In genomic region chr22:37551981-37552380, GRCh38 we compare ENCODE assay signal across 14 cellular contexts. TPM values are rescaled to one million over a fixed set of nuclear protein-coding genes. Genes with fewer than 3 reads are reported as not detected.
A peak's percentile ranks its signal among the peaks of the same experiment; 100 is the strongest.
DNase-seq lines count a peak whose midpoint lies in the region; ATAC-seq and TF ChIP-seq lines count a peak whose summit lies in the region.
"Had no signal": no experiment of that assay in that cellular context is flagged by ENCODE, and none has a peak within 500 bp of the region (broad histone marks: within the 10 kb centered on the region; RNA-seq: fewer than 3 reads in every experiment).

No MANE protein-coding gene starts in this region.

- no peaks in the 10 kb centered on the region for H3K27me3 Mint-ChIP-seq in MCF 10A (ENCODE audit: insufficient read depth, unreplicated experiment)

- H3K27me3 ChIP-seq in breast epithelium (no peaks in the 10 kb centered on the region), iPS-15b (ENCODE audit: control insufficient read depth, insufficient read depth, low read length) (peaks cover 10% of the 10 kb centered on the region), psoas muscle (ENCODE audit: insufficient read depth in 3 of 3, low read length in 2 of 3) (peaks cover 0 to 44% (median 3%) of the 10 kb centered on the region in 3 donors), vagina (no peaks in the 10 kb centered on the region)
- no peaks in the 10 kb centered on the region for H3K27me3 ChIP-seq in effector memory CD4-positive, alpha-beta T cell (replicated peaks; ENCODE audit: control insufficient read depth, insufficient read depth, low read length, poor library complexity, severe bottlenecking)

- no TSS peak for BruUV-seq in MCF 10A (replicated peaks; lab: Mats Ljungman, UMichigan)

- H3K36me3 ChIP-seq in breast epithelium, result no peaks in the 10 kb centered on the region
- H3K36me3 ChIP-seq in iPS-15b (ENCODE audit: control insufficient read depth, insufficient read depth, low read length), result no peaks in the 10 kb centered on the region
- H3K36me3 ChIP-seq in psoas muscle (ENCODE audit: insufficient read depth in 1 of 2, low read depth in 1 of 2), result no peaks in the 10 kb centered on the region
- H3K36me3 ChIP-seq in vagina, result no peaks in the 10 kb centered on the region
- H3K36me3 ChIP-seq in effector memory CD4-positive, alpha-beta T cell (ENCODE audit: control insufficient read depth, insufficient read depth, low read length), result no peaks in the 10 kb centered on the region

- peak overlapping the region; percentile 37 for H3K9ac ChIP-seq in iPS-15b (ENCODE audit: low read depth, low read length)

- POLR2A ChIA-PET in MCF 10A (lab: Yijun Ruan, JAX), result interaction anchor here (1.7 to 1.8 kb wide), 2 partner anchors 10 to 12 kb away, joined by 4 to 7 read pairs; no protein-coding TSS in a partner anchor

- H3K9me3 Mint-ChIP-seq in MCF 10A (ENCODE audit: unreplicated experiment), result no peaks in the 10 kb centered on the region
- H3K9me3 Mint-ChIP-seq: natural killer cell treated with Interleukin-12 subunit alpha and Interleukin-12 subunit beta and Interleukin-15 and Interleukin-18, amount 100 ng/mL, for 72 hours had no signal

- peaks cover 4% of the 10 kb centered on the region for H3K4me1 Mint-ChIP-seq in MCF 10A (ENCODE audit: insufficient read depth, unreplicated experiment)

- 60% methylated on average over 6 of the region's 6 CpGs for WGBS in psoas muscle, 3 donors

- ATAC-seq in psoas muscle (no peak), HG03097 (IDR thresholded peaks at IDR 0.05; ENCODE audit: low FRiP score, unreplicated experiment) (no peak)
- ATAC-seq: natural killer cell treated with Interleukin-12 subunit alpha and Interleukin-12 subunit beta and Interleukin-15 and Interleukin-18, amount 100 ng/mL, for 72 hours had no signal

- no peak overlapping the region for H3K4me3 Mint-ChIP-seq in MCF 10A (ENCODE audit: unreplicated experiment)
- H3K4me3 Mint-ChIP-seq: natural killer cell treated with Interleukin-12 subunit alpha and Interleukin-12 subunit beta and Interleukin-15 and Interleukin-18, amount 100 ng/mL, for 72 hours had no signal

- DNase-seq in breast epithelium (ENCODE audit: low spot score in 2 of 2) (no peak), MCF 10A (ENCODE audit: unreplicated experiment) (no peak), psoas muscle (no peak), vagina (ENCODE audit: extremely low spot score in 2 of 2) (no peak), NCI-H774 (lab: John Stamatoyannopoulos, UW) (no peak)
- no peak for DNase-seq in effector memory CD4-positive, alpha-beta T cell
- DNase-seq: 8988T; activated CD4-positive, alpha-beta T cell treated with anti-CD3 and anti-CD28 coated beads for 48 hours; central memory CD4-positive, alpha-beta T cell; COR-L47; T-helper 1 cell had no signal

- H3K9me3 ChIP-seq in breast epithelium, result no peaks in the 10 kb centered on the region
- H3K9me3 ChIP-seq in iPS-15b (ENCODE audit: control insufficient read depth, insufficient read depth, low read length), result no peaks in the 10 kb centered on the region
- no peaks in the 10 kb centered on the region for H3K9me3 ChIP-seq in psoas muscle
- no peaks in the 10 kb centered on the region for H3K9me3 ChIP-seq in vagina
- no peaks in the 10 kb centered on the region for H3K9me3 ChIP-seq in effector memory CD4-positive, alpha-beta T cell (ENCODE audit: control insufficient read depth, low read length)

- TF ChIP-seq CTCF in breast epithelium (IDR thresholded peaks at IDR 0.05) (no peak), MCF 10A (IDR thresholded peaks at IDR 0.05; ENCODE audit: unreplicated experiment) (no peak), psoas muscle (IDR thresholded peaks at IDR 0.05) (no peak), vagina (IDR thresholded peaks at IDR 0.05) (no peak)

- H3K27ac ChIP-seq in breast epithelium, result peak overlapping the region; percentile 71 to 86
- peak overlapping the region; percentile 46 for H3K27ac ChIP-seq in psoas muscle
- peak overlapping the region; percentile 82 for H3K27ac ChIP-seq in vagina
- no peak overlapping the region for H3K27ac ChIP-seq in effector memory CD4-positive, alpha-beta T cell (ENCODE audit: insufficient read depth, low read length, poor library complexity, severe bottlenecking)

- H3K27ac Mint-ChIP-seq in MCF 10A (ENCODE audit: low read depth, unreplicated experiment), result no peak overlapping the region

- CTCF ChIA-PET in MCF 10A (lab: Yijun Ruan, JAX), result interaction anchor here (0.7 to 16.7 kb wide), 3 partner anchors 12 to 40 kb away, joined by 3 to 667 read pairs (median 13); partner anchors contain the start of gene CDC42EP1

- H3K4me1 ChIP-seq in breast epithelium (peaks cover 11 to 36% of the 10 kb centered on the region in 2 donors), iPS-15b (ENCODE audit: control insufficient read depth, insufficient read depth, low read length) (peaks cover 9% of the 10 kb centered on the region), psoas muscle (peaks cover 9% of the 10 kb centered on the region), vagina (peaks cover 60% of the 10 kb centered on the region)
- no peaks in the 10 kb centered on the region for H3K4me1 ChIP-seq in effector memory CD4-positive, alpha-beta T cell (ENCODE audit: control insufficient read depth, insufficient read depth, low read length, poor library complexity, severe bottlenecking)

- H3K4me3 ChIP-seq in breast epithelium (no peak overlapping the region), iPS-15b (ENCODE audit: low read depth, low read length) (no peak overlapping the region), psoas muscle (no peak overlapping the region), vagina (no peak overlapping the region)
- no peak overlapping the region for H3K4me3 ChIP-seq in effector memory CD4-positive, alpha-beta T cell (ENCODE audit: insufficient read depth, low read depth, low read length, poor library complexity, severe bottlenecking)

- H3K36me3 Mint-ChIP-seq in MCF 10A (ENCODE audit: insufficient read depth, unreplicated experiment), result peaks cover 2% of the 10 kb centered on the region
- H3K36me3 Mint-ChIP-seq: natural killer cell treated with Interleukin-12 subunit alpha and Interleukin-12 subunit beta and Interleukin-15 and Interleukin-18, amount 100 ng/mL, for 72 hours had no signal

- TF ChIP-seq POLR2A in breast epithelium (IDR thresholded peaks at IDR 0.05) (no peak), vagina (IDR thresholded peaks at IDR 0.05) (no peak)

- intact Hi-C loops in breast epithelium (cut with DNase I; ENCODE audit: low total_unique reads) (no loop called here), MCF 10A (cut with micrococcal nuclease) (no loop called here), psoas muscle (cut with DNase I) (no loop called here), vagina (cut with DNase I) (no loop called here)

RNA-seq across cellular contexts. Expression of gene CDC42EP1, which starts 8.3 kb away (rescaled TPM):
- 10 to 100 TPM; 13.8 to 43.0 (median 29.8) TPM for total RNA-seq in breast epithelium
- 86.0 and 148 TPM in 2 replicates for total RNA-seq in MCF 10A (2022)
- total RNA-seq in psoas muscle, result 10 to 100 TPM in 2 of 4 donors, 1 to 10 TPM in 2; 6.9 to 13.8 (median 10.7) TPM
- polyA plus RNA-seq in psoas muscle, result 1 to 10 TPM; 3.8 to 5.9 (median 4.1) TPM
- total RNA-seq in vagina, result 46.2 TPM

RNA-seq across cellular contexts. Expression of gene LGALS2, which starts 27.9 kb away (rescaled TPM):
- under 1 TPM in 2 of 3 donors, not detected in 1; 0.80 to 0.88 TPM for total RNA-seq in breast epithelium
- total RNA-seq in MCF 10A (2022), result not detected in 2 replicates
- total RNA-seq in psoas muscle, result not detected
- under 1 TPM in 2 of 3 donors, not detected in 1; 0.06 to 0.35 TPM for polyA plus RNA-seq in psoas muscle
- total RNA-seq in vagina, result not detected
- total RNA-seq: natural killer cell treated with Interleukin-12 subunit alpha and Interleukin-12 subunit beta and Interleukin-15 and Interleukin-18, amount 100 ng/mL, for 72 hours had no signal

RNA-seq across cellular contexts. Expression of gene CARD10, which starts 32.8 kb away (rescaled TPM):
- 10 to 100 TPM in 2 of 3 donors, 1 to 10 TPM in 1; 2.9 to 12.1 (median 10.2) TPM for total RNA-seq in breast epithelium
- 20.6 and 22.7 TPM in 2 replicates for total RNA-seq in MCF 10A (2022)
- total RNA-seq in psoas muscle, result 1 to 10 TPM; 3.8 to 8.0 (median 4.5) TPM
- 1 to 10 TPM; 2.9 to 6.9 (median 4.1) TPM for polyA plus RNA-seq in psoas muscle
- 11.0 TPM for total RNA-seq in vagina

RNA-seq across cellular contexts. Expression of gene GGA1, which starts 56.7 kb away (rescaled TPM):
- total RNA-seq in breast epithelium (10 to 100 TPM; 36.6 to 63.9 (median 54.7) TPM), MCF 10A (2022) (52.7 and 59.1 TPM in 2 replicates), psoas muscle (10 to 100 TPM; 31.9 to 37.2 (median 33.1) TPM), vagina (45.7 TPM)
- polyA plus RNA-seq in psoas muscle, result 10 to 100 TPM; 30.2 to 39.4 (median 39.4) TPM
